ENCODE assay signal across 8 cellular contexts in the genomic region with DNA sequence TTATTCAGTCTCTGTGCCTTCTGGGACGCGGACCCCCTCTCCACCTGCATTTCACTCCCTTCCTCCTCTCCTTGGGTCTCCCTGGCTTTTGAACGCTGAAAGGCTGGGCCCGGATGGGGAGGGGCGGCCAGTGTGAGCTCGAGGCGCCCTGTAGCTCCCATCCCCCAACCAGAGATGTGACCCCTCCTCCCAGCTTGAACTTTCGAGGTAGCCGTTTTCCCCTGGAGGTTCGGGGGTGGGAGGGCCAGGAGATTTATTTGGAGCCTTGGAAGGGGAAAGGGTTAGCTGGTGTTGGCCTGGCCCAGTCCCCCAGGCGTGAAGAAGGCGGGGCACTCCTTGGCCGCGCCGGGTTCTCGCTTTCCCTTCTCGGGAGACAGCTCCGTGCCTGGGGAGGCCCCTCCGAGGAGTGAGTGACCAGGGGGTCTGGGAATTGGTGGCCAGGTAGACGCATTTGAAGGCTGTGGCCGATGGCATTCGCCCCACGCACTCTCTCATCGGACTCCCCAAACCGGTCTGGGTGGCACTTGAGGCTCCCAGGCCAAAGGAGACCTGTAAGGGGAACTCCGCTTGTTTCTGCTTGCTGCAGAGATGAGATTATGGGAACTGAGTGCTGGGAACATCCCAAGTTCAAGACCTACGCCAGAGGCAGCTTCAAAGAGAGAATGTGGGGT. TPM values are rescaled to one million over a fixed set of nuclear protein-coding genes. Genes with fewer than 3 reads are reported as not detected.
A peak's percentile ranks its signal among the peaks of the same experiment; 100 is the strongest.
DNase-seq lines count a peak whose midpoint lies in the region; ATAC-seq and TF ChIP-seq lines count a peak whose summit lies in the region.

No MANE protein-coding gene starts in this region.

- peak overlapping the region; percentile 76 for H3K27ac ChIP-seq in C4-2B
- peak overlapping the region; percentile 21 for H3K27ac ChIP-seq in HUES48 (ENCODE audit: low read depth, low read length)
- H3K27ac ChIP-seq in osteoblast (ENCODE audit: low read depth, low read length) = no peak overlapping the region

- peaks cover 18% of the 10 kb centered on the region for H3K4me1 Mint-ChIP-seq in activated T-cell treated with anti-CD3 and anti-CD28 coated beads, Interleukin-2, amount 50 U/mL, for 72 hours (ENCODE audit: low read depth)
- no peaks in the 10 kb centered on the region for H3K4me1 Mint-ChIP-seq in glutamatergic neuron (ENCODE audit: low read depth, unreplicated experiment)

- TF ChIP-seq CTCF in C4-2B (conservative IDR thresholded peaks at IDR 0.05) = no peak
- no peak for TF ChIP-seq CTCF in glutamatergic neuron (IDR thresholded peaks at IDR 0.05; ENCODE audit: partially characterized antibody, unreplicated experiment)
- no peak for TF ChIP-seq CTCF in osteoblast (IDR thresholded peaks at IDR 0.05; ENCODE audit: extremely low read depth, low read depth, low read length)

- no peaks in the 10 kb centered on the region for H3K9me3 Mint-ChIP-seq in activated T-cell treated with anti-CD3 and anti-CD28 coated beads, Interleukin-2, amount 50 U/mL, for 72 hours
- H3K9me3 Mint-ChIP-seq in glutamatergic neuron (ENCODE audit: unreplicated experiment) = no peaks in the 10 kb centered on the region

- peaks cover 9% of the 10 kb centered on the region for H3K27me3 ChIP-seq in HUES48 (ENCODE audit: control insufficient read depth, insufficient read depth, low read length)
- H3K27me3 ChIP-seq in osteoblast (ENCODE audit: insufficient read depth, low read length) = no peaks in the 10 kb centered on the region

- no peak overlapping the region for H3K9ac ChIP-seq in HUES48 (ENCODE audit: low read depth, low read length)

- H3K4me1 ChIP-seq in HUES48 (ENCODE audit: control insufficient read depth, insufficient read depth, low read length) (peaks cover 14% of the 10 kb centered on the region), osteoblast (ENCODE audit: insufficient read depth, low read length) (peaks cover 23% of the 10 kb centered on the region)

- H3K4me3 ChIP-seq in HUES48 (ENCODE audit: low read depth, low read length) = peak overlapping the region; percentile 84
- peak overlapping the region; percentile 89 for H3K4me3 ChIP-seq in osteoblast (ENCODE audit: insufficient read depth, low read length)

- H3K9me3 ChIP-seq in HUES48 (ENCODE audit: control insufficient read depth, insufficient read depth, low read length) (no peaks in the 10 kb centered on the region), osteoblast (ENCODE audit: low read depth, low read length) (no peaks in the 10 kb centered on the region)

- peaks cover 2% of the 10 kb centered on the region for H3K79me2 ChIP-seq in osteoblast (ENCODE audit: insufficient read depth, low read length)

- H2AFZ ChIP-seq in osteoblast (ENCODE audit: low read length) = peak overlapping the region; percentile 86

- H3K27ac Mint-ChIP-seq in activated T-cell treated with anti-CD3 and anti-CD28 coated beads, Interleukin-2, amount 50 U/mL, for 72 hours = peak overlapping the region; percentile 8
- H3K27ac Mint-ChIP-seq in glutamatergic neuron (ENCODE audit: unreplicated experiment) = no peak overlapping the region

- H3K4me2 ChIP-seq in osteoblast (ENCODE audit: insufficient read depth, low read length) = peak overlapping the region; percentile 98

- H3K27me3 Mint-ChIP-seq in activated T-cell treated with anti-CD3 and anti-CD28 coated beads, Interleukin-2, amount 50 U/mL, for 72 hours (ENCODE audit: low read depth) = no peaks in the 10 kb centered on the region
- H3K27me3 Mint-ChIP-seq in glutamatergic neuron (ENCODE audit: unreplicated experiment) = peaks cover 1% of the 10 kb centered on the region

- H4K20me1 ChIP-seq in osteoblast (ENCODE audit: insufficient read depth, low read length) = peaks cover 2% of the 10 kb centered on the region

- peak; percentile 16 to 21 for DNase-seq in activated T-cell treated with anti-CD3 and anti-CD28 coated beads, Interleukin-2, amount 50 U/mL, for 72 hours
- DNase-seq in glutamatergic neuron (peak; percentile 36), osteoblast (ENCODE audit: insufficient read length, low spot score, missing footprints) (peak; percentile 52), NCI-H748 (lab: John Stamatoyannopoulos, UW; ENCODE audit: unreplicated experiment) (no peak), mesenteric fat pad (ENCODE audit: low spot score) (no peak)

- peak in 1 of 2 donors; percentile 30 for ATAC-seq in activated T-cell treated with anti-CD3 and anti-CD28 coated beads, Interleukin-2, amount 50 U/mL, for 72 hours (replicated peaks in 1 of 2)
- ATAC-seq in HG03457 (IDR thresholded peaks at IDR 0.05; ENCODE audit: unreplicated experiment) = no peak

- peak overlapping the region; percentile 89 to 93 for H3K4me3 Mint-ChIP-seq in activated T-cell treated with anti-CD3 and anti-CD28 coated beads, Interleukin-2, amount 50 U/mL, for 72 hours
- H3K4me3 Mint-ChIP-seq in glutamatergic neuron (ENCODE audit: unreplicated experiment) = peak overlapping the region; percentile 95

- H3K36me3 ChIP-seq in HUES48 (ENCODE audit: control insufficient read depth, insufficient read depth, low read length) = peaks cover 39% of the 10 kb centered on the region
- peaks cover 20% of the 10 kb centered on the region for H3K36me3 ChIP-seq in osteoblast (ENCODE audit: insufficient read depth, low read length)

- no peaks in the 10 kb centered on the region for H3K36me3 Mint-ChIP-seq in activated T-cell treated with anti-CD3 and anti-CD28 coated beads, Interleukin-2, amount 50 U/mL, for 72 hours (ENCODE audit: insufficient read depth in 2 of 2)
- H3K36me3 Mint-ChIP-seq in glutamatergic neuron (ENCODE audit: unreplicated experiment) = no peaks in the 10 kb centered on the region

RNA-seq across cellular contexts. Expression of a gene that starts 0.9 kb away (rescaled TPM):
- total RNA-seq in activated T-cell treated with anti-CD3 and anti-CD28 coated beads, Interleukin-2, amount 50 U/mL, for 72 hours = 10 to 100 TPM; 10.4 to 12.2 TPM
- 23.2 TPM for total RNA-seq in glutamatergic neuron (ENCODE audit: unreplicated experiment)
- total RNA-seq in osteoblast = 65.5 and 92.5 TPM in 2 replicates
- total RNA-seq in mesenteric fat pad = 26.4 TPM

RNA-seq across cellular contexts. Expression of a gene that starts 8.8 kb away (rescaled TPM):
- under 1 TPM in 1 of 2 donors, not detected in 1; 0.02 TPM for total RNA-seq in activated T-cell treated with anti-CD3 and anti-CD28 coated beads, Interleukin-2, amount 50 U/mL, for 72 hours
- total RNA-seq in glutamatergic neuron (ENCODE audit: unreplicated experiment) = not detected
- not detected in 2 replicates for total RNA-seq in osteoblast
- total RNA-seq in mesenteric fat pad = 0.10 TPM

RNA-seq across cellular contexts. Expression of a gene that starts 52.0 kb away (rescaled TPM):
- not detected for total RNA-seq in activated T-cell treated with anti-CD3 and anti-CD28 coated beads, Interleukin-2, amount 50 U/mL, for 72 hours
- total RNA-seq in glutamatergic neuron (ENCODE audit: unreplicated experiment) (not detected), osteoblast (not detected in 2 replicates), mesenteric fat pad (not detected)

Comparison
In these comparisons a context has a peak if more than half of its experiments do, and no peak if none do; other contexts are left out.
1. DNase-seq: peak in activated T-cell treated with anti-CD3 and anti-CD28 coated beads, Interleukin-2, amount 50 U/mL, for 72 hours (2 of 2), glutamatergic neuron (single experiment) and osteoblast (single experiment); none in NCI-H748 (single experiment) and mesenteric fat pad (single experiment).